In genomic region chr6:18823782-18824386, GRCh38 we compare ENCODE assay signal across 8 cellular contexts.
DNase-seq lines count a peak whose midpoint lies in the region; ATAC-seq and TF ChIP-seq lines count a peak whose summit lies in the region.

No MANE protein-coding gene starts in this region.

- no peak overlapping the region for H3K27ac ChIP-seq in HEK293 (ENCODE audit: extremely low read depth, low read depth, low read length)

- H3K9me3 ChIP-seq in HEK293 (ENCODE audit: control insufficient read depth, insufficient read depth, low read depth, low read length): no peaks in the 10 kb centered on the region

- H3K36me3 ChIP-seq in HEK293 (ENCODE audit: control insufficient read depth in 2 of 2, insufficient read depth in 1 of 2, low read length in 2 of 2): no peaks in the 10 kb centered on the region

- ATAC-seq in GM21447 (IDR thresholded peaks at IDR 0.05; ENCODE audit: unreplicated experiment) (no peak), HG03135 (IDR thresholded peaks at IDR 0.05; ENCODE audit: unreplicated experiment) (no peak)

- H3K4me3 ChIP-seq in HEK293 (ENCODE audit: low read depth, low read length): no peak overlapping the region

- DNase-seq in COLO829 (ENCODE audit: low spot score) (peak; percentile 21), UCSD-AML1 (lab: John Stamatoyannopoulos, UW; ENCODE audit: unreplicated experiment) (peak; percentile 40), iPS DF 4.7 (ENCODE audit: extremely low read depth, low spot score) (peak; percentile 60), NCI-H1092 treated with DMSO at 0.1 percent for 48 hours (lab: John Stamatoyannopoulos, UW) (no peak)
- DNase-seq in activated effector memory CD4-positive, alpha-beta T cell treated with anti-CD3 and anti-CD28 coated beads, Interleukin-2, amount 50 U/mL, for 16 hours: no peak

- CTCF ChIA-PET in HEK293 (lab: Yijun Ruan, JAX): interaction anchor here (0.7 to 1.7 kb wide), 13 partner anchors 9 to 1164 kb away, joined by 3 to 5 read pairs (median 3); no protein-coding TSS in a partner anchor

- POLR2A ChIA-PET in HEK293 (lab: Yijun Ruan, JAX): no interaction called here

- H3K4me1 ChIP-seq in HEK293 (ENCODE audit: control insufficient read depth, insufficient read depth, low read length): no peaks in the 10 kb centered on the region

- TF ChIP-seq CTCF in HEK293 (tag by site-specific recombination; IDR thresholded peaks at IDR 0.05): no peak

TF ChIP-seq in HEK293, 187 proteins besides CTCF, POLR2A, EP300 and RAD21:
- no peak for TF ChIP-seq ZBTB11 (tag by site-specific recombination; conservative IDR thresholded peaks at IDR 0.05; ENCODE audit: low read depth)
- peak; percentile 43; the same call in 1 of the 2 replicates for TF ChIP-seq TRIM28 (IDR thresholded peaks at IDR 0.05; ENCODE audit: borderline replicate concordance, low read length)
- TF ChIP-seq ZNF280C (tag by site-specific recombination; IDR thresholded peaks at IDR 0.05): no peak
- no peak for TF ChIP-seq ZNF76 (tag by site-specific recombination; IDR thresholded peaks at IDR 0.05; ENCODE audit: borderline replicate concordance, low read depth)
- TF ChIP-seq ZNF623 (tag by site-specific recombination; IDR thresholded peaks at IDR 0.05): no peak
- no peak for TF ChIP-seq ZNF133 (tag by site-specific recombination; IDR thresholded peaks at IDR 0.05)
- TF ChIP-seq ZNF658 (tag by site-specific recombination; IDR thresholded peaks at IDR 0.05): no peak
- TF ChIP-seq ZNF266 (tag by site-specific recombination; IDR thresholded peaks at IDR 0.05; ENCODE audit: low read depth): no peak
- no peak for TF ChIP-seq ZNF610 (tag by site-specific recombination; IDR thresholded peaks at IDR 0.05; ENCODE audit: borderline replicate concordance)
- TF ChIP-seq ZSCAN4 (tag by site-specific recombination; IDR thresholded peaks at IDR 0.05): no peak
- no peak for TF ChIP-seq PRDM1 (tag by site-specific recombination; IDR thresholded peaks at IDR 0.05)
- TF ChIP-seq ZBTB20 (tag by site-specific recombination; IDR thresholded peaks at IDR 0.05): no peak
- no peak for TF ChIP-seq PATZ1 (tag by site-specific recombination; IDR thresholded peaks at IDR 0.05)
- TF ChIP-seq BCL11B (tag by site-specific recombination; IDR thresholded peaks at IDR 0.05; ENCODE audit: low read depth): no peak
- TF ChIP-seq ZNF544 (tag by site-specific recombination; IDR thresholded peaks at IDR 0.05): no peak
- no peak for TF ChIP-seq ZNF157 (tag by site-specific recombination; IDR thresholded peaks at IDR 0.05)
- peak; percentile 96 for TF ChIP-seq SETDB1 (IDR thresholded peaks at IDR 0.05; ENCODE audit: insufficient read length, low read length)
- TF ChIP-seq ZBTB10 (tag by site-specific recombination; IDR thresholded peaks at IDR 0.05): no peak
- no peak for TF ChIP-seq ZEB2 (tag by site-specific recombination; IDR thresholded peaks at IDR 0.05)
- TF ChIP-seq ZNF654 (tag by site-specific recombination; IDR thresholded peaks at IDR 0.05; ENCODE audit: low read depth): peak; percentile 39
- no peak for TF ChIP-seq ZNF433 (tag by site-specific recombination; IDR thresholded peaks at IDR 0.05; ENCODE audit: low read depth)
- TF ChIP-seq SCRT2 (tag by site-specific recombination; IDR thresholded peaks at IDR 0.05): peak; percentile 67
- peak; percentile 100 for TF ChIP-seq ZNF2 (tag by site-specific recombination; IDR thresholded peaks at IDR 0.05)

Comparison
In these comparisons a context has a peak if more than half of its experiments do, and no peak if none do; other contexts are left out.
1. DNase-seq: peak in COLO829 (single experiment), UCSD-AML1 (single experiment) and iPS DF 4.7 (single experiment); none in NCI-H1092 treated with DMSO at 0.1 percent for 48 hours (single experiment) and activated effector memory CD4-positive, alpha-beta T cell treated with anti-CD3 and anti-CD28 coated beads, Interleukin-2, amount 50 U/mL, for 16 hours (single experiment).